Comparison of ENCODE assay signal across 1 cellular context in the genomic region with DNA sequence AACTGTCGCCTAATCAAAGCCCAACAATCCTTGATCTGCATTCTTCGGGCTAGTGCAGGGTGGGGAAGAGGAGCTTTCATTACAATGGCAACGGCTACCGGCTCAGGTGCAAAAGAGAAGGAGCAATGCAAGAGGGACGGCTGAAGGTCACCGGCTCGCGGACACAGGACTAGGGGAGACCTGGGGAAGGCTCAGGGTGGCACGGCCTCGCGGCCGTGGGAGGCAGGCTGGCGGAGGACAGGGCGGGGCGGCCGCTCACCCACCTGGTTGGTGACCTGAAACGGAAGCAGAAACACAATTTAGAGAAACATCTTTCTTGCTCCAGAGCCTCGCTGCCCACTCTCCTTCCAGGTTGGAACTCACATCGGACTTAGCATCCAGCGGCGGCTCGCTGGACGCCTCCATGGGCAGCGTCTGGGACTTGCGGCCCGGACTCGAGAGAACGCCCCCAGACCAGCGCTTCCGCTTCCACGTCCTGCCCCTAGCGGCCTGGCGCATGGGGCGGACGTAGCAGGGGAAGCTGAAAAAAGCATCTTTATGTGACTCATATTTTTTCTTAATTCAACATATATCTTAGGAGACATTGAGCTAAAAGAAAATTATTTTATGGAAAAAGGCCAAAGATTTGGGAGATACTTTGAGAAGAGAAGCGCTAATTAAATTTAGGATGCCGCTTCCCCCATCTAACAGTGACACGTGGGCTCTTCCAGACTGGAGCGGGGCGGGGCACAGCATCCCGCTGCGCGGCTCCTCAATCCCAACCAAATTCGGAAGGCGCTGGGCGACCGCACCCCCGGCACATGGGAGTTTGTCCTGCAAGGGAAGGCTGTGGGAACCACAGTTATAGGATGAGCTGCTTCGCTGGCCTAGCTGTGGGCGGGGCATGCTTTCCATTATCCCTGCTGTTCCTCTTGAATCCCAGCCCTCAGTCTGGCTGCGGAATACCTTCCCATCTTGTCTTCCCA.
TF ChIP-seq lines count a peak whose summit lies in the region.

A gene (minus strand): TSS at position 441 of the 965 bp plus-strand sequence. CDS start 36 bp downstream, at position 405.

TF ChIP-seq in HepG2, 621 proteins besides CTCF, POLR2A, EP300 and RAD21 (continued from another document and continues in another):
- TF ChIP-seq, protein P1, sequence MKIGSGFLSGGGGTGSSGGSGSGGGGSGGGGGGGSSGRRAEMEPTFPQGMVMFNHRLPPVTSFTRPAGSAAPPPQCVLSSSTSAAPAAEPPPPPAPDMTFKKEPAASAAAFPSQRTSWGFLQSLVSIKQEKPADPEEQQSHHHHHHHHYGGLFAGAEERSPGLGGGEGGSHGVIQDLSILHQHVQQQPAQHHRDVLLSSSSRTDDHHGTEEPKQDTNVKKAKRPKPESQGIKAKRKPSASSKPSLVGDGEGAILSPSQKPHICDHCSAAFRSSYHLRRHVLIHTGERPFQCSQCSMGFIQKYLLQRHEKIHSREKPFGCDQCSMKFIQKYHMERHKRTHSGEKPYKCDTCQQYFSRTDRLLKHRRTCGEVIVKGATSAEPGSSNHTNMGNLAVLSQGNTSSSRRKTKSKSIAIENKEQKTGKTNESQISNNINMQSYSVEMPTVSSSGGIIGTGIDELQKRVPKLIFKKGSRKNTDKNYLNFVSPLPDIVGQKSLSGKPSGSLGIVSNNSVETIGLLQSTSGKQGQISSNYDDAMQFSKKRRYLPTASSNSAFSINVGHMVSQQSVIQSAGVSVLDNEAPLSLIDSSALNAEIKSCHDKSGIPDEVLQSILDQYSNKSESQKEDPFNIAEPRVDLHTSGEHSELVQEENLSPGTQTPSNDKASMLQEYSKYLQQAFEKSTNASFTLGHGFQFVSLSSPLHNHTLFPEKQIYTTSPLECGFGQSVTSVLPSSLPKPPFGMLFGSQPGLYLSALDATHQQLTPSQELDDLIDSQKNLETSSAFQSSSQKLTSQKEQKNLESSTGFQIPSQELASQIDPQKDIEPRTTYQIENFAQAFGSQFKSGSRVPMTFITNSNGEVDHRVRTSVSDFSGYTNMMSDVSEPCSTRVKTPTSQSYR (CRISPR knock-in tag; IDR thresholded peaks at IDR 0.05; ENCODE audit: borderline replicate concordance), result no peak
- TF ChIP-seq MTA1 (CRISPR knock-in tag; IDR thresholded peaks at IDR 0.05; ENCODE audit: borderline replicate concordance), result peak; percentile 85; the same call in 1 of the 2 replicates
- TF ChIP-seq ISL2 (CRISPR knock-in tag; IDR thresholded peaks at IDR 0.05), result 0 out of 2 replicates have a peak, but pooled peaks have one; percentile 0
- no peak for TF ChIP-seq ZNF446 (CRISPR knock-in tag; IDR thresholded peaks at IDR 0.05)
- TF ChIP-seq MATR3 (CRISPR knock-in tag; IDR thresholded peaks at IDR 0.05), result no peak
- TF ChIP-seq, protein P2, sequence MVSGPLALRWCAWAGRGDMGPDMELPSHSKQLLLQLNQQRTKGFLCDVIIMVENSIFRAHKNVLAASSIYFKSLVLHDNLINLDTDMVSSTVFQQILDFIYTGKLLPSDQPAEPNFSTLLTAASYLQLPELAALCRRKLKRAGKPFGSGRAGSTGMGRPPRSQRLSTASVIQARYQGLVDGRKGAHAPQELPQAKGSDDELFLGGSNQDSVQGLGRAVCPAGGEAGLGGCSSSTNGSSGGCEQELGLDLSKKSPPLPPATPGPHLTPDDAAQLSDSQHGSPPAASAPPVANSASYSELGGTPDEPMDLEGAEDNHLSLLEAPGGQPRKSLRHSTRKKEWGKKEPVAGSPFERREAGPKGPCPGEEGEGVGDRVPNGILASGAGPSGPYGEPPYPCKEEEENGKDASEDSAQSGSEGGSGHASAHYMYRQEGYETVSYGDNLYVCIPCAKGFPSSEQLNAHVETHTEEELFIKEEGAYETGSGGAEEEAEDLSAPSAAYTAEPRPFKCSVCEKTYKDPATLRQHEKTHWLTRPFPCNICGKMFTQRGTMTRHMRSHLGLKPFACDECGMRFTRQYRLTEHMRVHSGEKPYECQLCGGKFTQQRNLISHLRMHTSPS (CRISPR knock-in tag; IDR thresholded peaks at IDR 0.05; ENCODE audit: low read depth), result no peak
- TF ChIP-seq ZNF333 (CRISPR knock-in tag; IDR thresholded peaks at IDR 0.05; ENCODE audit: borderline replicate concordance), result 0 out of 2 replicates have a peak, but pooled peaks have one; percentile 43
- peak; percentile 68; the same call in 1 of the 2 replicates for TF ChIP-seq NR2C2 (CRISPR knock-in tag; IDR thresholded peaks at IDR 0.05; ENCODE audit: borderline replicate concordance)
- TF ChIP-seq RORA (CRISPR knock-in tag; IDR thresholded peaks at IDR 0.05), result no peak
- no peak for TF ChIP-seq MAFG (CRISPR knock-in tag; IDR thresholded peaks at IDR 0.05)
- TF ChIP-seq FOSL1 (CRISPR knock-in tag; IDR thresholded peaks at IDR 0.05; ENCODE audit: borderline replicate concordance), result no peak
- peak; percentile 76 for TF ChIP-seq ZNF501 (CRISPR knock-in tag; IDR thresholded peaks at IDR 0.05)
- no peak for TF ChIP-seq FOXM1 (CRISPR knock-in tag; IDR thresholded peaks at IDR 0.05)
- TF ChIP-seq ZZZ3 (CRISPR knock-in tag; IDR thresholded peaks at IDR 0.05; ENCODE audit: borderline replicate concordance), result no peak
- TF ChIP-seq, protein P3, sequence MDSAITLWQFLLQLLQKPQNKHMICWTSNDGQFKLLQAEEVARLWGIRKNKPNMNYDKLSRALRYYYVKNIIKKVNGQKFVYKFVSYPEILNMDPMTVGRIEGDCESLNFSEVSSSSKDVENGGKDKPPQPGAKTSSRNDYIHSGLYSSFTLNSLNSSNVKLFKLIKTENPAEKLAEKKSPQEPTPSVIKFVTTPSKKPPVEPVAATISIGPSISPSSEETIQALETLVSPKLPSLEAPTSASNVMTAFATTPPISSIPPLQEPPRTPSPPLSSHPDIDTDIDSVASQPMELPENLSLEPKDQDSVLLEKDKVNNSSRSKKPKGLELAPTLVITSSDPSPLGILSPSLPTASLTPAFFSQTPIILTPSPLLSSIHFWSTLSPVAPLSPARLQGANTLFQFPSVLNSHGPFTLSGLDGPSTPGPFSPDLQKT (CRISPR knock-in tag; IDR thresholded peaks at IDR 0.05; ENCODE audit: borderline replicate concordance), result no peak
- TF ChIP-seq SP4 (CRISPR knock-in tag; IDR thresholded peaks at IDR 0.05), result peak; percentile 86
- peak; percentile 53 for TF ChIP-seq SALL1 (CRISPR knock-in tag; IDR thresholded peaks at IDR 0.05)
- no peak for TF ChIP-seq SCMH1 (CRISPR knock-in tag; IDR thresholded peaks at IDR 0.05; ENCODE audit: borderline replicate concordance)
- TF ChIP-seq NAIF1 (CRISPR knock-in tag; IDR thresholded peaks at IDR 0.05; ENCODE audit: borderline replicate concordance), result no peak
- no peak for TF ChIP-seq ZNF260 (CRISPR knock-in tag; IDR thresholded peaks at IDR 0.05; ENCODE audit: borderline replicate concordance, low read depth)
- TF ChIP-seq ZKSCAN8 (CRISPR knock-in tag; IDR thresholded peaks at IDR 0.05; ENCODE audit: borderline replicate concordance), result no peak
- TF ChIP-seq ZNF781 (CRISPR knock-in tag; IDR thresholded peaks at IDR 0.05; ENCODE audit: borderline replicate concordance, not compliant biosample characterization), result no peak
- TF ChIP-seq ZNF558 (CRISPR knock-in tag; IDR thresholded peaks at IDR 0.05; ENCODE audit: borderline replicate concordance), result peak; percentile 59; the same call in 1 of the 2 replicates
- no peak for TF ChIP-seq MEF2D (CRISPR knock-in tag; IDR thresholded peaks at IDR 0.05)
- TF ChIP-seq, protein P4, sequence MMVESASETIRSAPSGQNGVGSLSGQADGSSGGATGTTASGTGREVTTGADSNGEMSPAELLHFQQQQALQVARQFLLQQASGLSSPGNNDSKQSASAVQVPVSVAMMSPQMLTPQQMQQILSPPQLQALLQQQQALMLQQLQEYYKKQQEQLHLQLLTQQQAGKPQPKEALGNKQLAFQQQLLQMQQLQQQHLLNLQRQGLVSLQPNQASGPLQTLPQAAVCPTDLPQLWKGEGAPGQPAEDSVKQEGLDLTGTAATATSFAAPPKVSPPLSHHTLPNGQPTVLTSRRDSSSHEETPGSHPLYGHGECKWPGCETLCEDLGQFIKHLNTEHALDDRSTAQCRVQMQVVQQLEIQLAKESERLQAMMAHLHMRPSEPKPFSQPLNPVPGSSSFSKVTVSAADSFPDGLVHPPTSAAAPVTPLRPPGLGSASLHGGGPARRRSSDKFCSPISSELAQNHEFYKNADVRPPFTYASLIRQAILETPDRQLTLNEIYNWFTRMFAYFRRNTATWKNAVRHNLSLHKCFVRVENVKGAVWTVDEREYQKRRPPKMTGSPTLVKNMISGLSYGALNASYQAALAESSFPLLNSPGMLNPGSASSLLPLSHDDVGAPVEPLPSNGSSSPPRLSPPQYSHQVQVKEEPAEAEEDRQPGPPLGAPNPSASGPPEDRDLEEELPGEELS (CRISPR knock-in tag; IDR thresholded peaks at IDR 0.05), result peak; percentile 23; the same call in 1 of the 2 replicates
- no peak for TF ChIP-seq MBNL3 (CRISPR knock-in tag; conservative IDR thresholded peaks at IDR 0.05)
- TF ChIP-seq, protein P5, sequence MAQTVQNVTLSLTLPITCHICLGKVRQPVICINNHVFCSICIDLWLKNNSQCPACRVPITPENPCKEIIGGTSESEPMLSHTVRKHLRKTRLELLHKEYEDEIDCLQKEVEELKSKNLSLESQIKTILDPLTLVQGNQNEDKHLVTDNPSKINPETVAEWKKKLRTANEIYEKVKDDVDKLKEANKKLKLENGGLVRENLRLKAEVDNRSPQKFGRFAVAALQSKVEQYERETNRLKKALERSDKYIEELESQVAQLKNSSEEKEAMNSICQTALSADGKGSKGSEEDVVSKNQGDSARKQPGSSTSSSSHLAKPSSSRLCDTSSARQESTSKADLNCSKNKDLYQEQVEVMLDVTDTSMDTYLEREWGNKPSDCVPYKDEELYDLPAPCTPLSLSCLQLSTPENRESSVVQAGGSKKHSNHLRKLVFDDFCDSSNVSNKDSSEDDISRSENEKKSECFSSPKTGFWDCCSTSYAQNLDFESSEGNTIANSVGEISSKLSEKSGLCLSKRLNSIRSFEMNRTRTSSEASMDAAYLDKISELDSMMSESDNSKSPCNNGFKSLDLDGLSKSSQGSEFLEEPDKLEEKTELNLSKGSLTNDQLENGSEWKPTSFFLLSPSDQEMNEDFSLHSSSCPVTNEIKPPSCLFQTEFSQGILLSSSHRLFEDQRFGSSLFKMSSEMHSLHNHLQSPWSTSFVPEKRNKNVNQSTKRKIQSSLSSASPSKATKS (CRISPR knock-in tag; IDR thresholded peaks at IDR 0.05), result no peak
- no peak for TF ChIP-seq KDM5A (IDR thresholded peaks at IDR 0.05; ENCODE audit: borderline replicate concordance, low read length)
- 0 out of 2 replicates have a peak, but pooled peaks have one; percentile 19 for TF ChIP-seq SIX1 (CRISPR knock-in tag; IDR thresholded peaks at IDR 0.05; ENCODE audit: borderline replicate concordance)
- TF ChIP-seq ZNF253 (CRISPR knock-in tag; IDR thresholded peaks at IDR 0.05; ENCODE audit: borderline replicate concordance), result no peak
- TF ChIP-seq NFKB2 (CRISPR knock-in tag; IDR thresholded peaks at IDR 0.05; ENCODE audit: borderline replicate concordance), result peak; percentile 94; the same call in 1 of the 2 replicates
- no peak for TF ChIP-seq POLR2AphosphoS2 (IDR thresholded peaks at IDR 0.05; ENCODE audit: low read depth, low read length)
- TF ChIP-seq CHCHD3 (CRISPR knock-in tag; IDR thresholded peaks at IDR 0.05), result no peak
- TF ChIP-seq ZNF737 (CRISPR knock-in tag; IDR thresholded peaks at IDR 0.05; ENCODE audit: borderline replicate concordance), result no peak
- TF ChIP-seq, protein P6, sequence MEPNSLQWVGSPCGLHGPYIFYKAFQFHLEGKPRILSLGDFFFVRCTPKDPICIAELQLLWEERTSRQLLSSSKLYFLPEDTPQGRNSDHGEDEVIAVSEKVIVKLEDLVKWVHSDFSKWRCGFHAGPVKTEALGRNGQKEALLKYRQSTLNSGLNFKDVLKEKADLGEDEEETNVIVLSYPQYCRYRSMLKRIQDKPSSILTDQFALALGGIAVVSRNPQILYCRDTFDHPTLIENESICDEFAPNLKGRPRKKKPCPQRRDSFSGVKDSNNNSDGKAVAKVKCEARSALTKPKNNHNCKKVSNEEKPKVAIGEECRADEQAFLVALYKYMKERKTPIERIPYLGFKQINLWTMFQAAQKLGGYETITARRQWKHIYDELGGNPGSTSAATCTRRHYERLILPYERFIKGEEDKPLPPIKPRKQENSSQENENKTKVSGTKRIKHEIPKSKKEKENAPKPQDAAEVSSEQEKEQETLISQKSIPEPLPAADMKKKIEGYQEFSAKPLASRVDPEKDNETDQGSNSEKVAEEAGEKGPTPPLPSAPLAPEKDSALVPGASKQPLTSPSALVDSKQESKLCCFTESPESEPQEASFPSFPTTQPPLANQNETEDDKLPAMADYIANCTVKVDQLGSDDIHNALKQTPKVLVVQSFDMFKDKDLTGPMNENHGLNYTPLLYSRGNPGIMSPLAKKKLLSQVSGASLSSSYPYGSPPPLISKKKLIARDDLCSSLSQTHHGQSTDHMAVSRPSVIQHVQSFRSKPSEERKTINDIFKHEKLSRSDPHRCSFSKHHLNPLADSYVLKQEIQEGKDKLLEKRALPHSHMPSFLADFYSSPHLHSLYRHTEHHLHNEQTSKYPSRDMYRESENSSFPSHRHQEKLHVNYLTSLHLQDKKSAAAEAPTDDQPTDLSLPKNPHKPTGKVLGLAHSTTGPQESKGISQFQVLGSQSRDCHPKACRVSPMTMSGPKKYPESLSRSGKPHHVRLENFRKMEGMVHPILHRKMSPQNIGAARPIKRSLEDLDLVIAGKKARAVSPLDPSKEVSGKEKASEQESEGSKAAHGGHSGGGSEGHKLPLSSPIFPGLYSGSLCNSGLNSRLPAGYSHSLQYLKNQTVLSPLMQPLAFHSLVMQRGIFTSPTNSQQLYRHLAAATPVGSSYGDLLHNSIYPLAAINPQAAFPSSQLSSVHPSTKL (CRISPR knock-in tag; IDR thresholded peaks at IDR 0.05), result no peak
- no peak for TF ChIP-seq ZNF775 (CRISPR knock-in tag; IDR thresholded peaks at IDR 0.05; ENCODE audit: borderline replicate concordance)
- no peak for TF ChIP-seq ZNF33A (CRISPR knock-in tag; IDR thresholded peaks at IDR 0.05; ENCODE audit: borderline replicate concordance)
- TF ChIP-seq, protein P7, sequence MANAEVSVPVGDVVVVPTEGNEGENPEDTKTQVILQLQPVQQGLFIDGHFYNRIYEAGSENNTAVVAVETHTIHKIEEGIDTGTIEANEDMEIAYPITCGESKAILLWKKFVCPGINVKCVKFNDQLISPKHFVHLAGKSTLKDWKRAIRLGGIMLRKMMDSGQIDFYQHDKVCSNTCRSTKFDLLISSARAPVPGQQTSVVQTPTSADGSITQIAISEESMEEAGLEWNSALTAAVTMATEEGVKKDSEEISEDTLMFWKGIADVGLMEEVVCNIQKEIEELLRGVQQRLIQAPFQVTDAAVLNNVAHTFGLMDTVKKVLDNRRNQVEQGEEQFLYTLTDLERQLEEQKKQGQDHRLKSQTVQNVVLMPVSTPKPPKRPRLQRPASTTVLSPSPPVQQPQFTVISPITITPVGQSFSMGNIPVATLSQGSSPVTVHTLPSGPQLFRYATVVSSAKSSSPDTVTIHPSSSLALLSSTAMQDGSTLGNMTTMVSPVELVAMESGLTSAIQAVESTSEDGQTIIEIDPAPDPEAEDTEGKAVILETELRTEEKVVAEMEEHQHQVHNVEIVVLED (CRISPR knock-in tag; IDR thresholded peaks at IDR 0.05; ENCODE audit: borderline replicate concordance), result peak; percentile 84
- TF ChIP-seq MLLT10 (CRISPR knock-in tag; IDR thresholded peaks at IDR 0.05), result no peak
- TF ChIP-seq, protein P8, sequence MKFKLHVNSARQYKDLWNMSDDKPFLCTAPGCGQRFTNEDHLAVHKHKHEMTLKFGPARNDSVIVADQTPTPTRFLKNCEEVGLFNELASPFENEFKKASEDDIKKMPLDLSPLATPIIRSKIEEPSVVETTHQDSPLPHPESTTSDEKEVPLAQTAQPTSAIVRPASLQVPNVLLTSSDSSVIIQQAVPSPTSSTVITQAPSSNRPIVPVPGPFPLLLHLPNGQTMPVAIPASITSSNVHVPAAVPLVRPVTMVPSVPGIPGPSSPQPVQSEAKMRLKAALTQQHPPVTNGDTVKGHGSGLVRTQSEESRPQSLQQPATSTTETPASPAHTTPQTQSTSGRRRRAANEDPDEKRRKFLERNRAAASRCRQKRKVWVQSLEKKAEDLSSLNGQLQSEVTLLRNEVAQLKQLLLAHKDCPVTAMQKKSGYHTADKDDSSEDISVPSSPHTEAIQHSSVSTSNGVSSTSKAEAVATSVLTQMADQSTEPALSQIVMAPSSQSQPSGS (CRISPR knock-in tag; IDR thresholded peaks at IDR 0.05), result no peak
- no peak for TF ChIP-seq ZNF24 (IDR thresholded peaks at IDR 0.05)
- TF ChIP-seq ZNF772 (CRISPR knock-in tag; IDR thresholded peaks at IDR 0.05), result no peak
